16 cellular contexts compared by ENCODE assay signal in the genomic region with DNA sequence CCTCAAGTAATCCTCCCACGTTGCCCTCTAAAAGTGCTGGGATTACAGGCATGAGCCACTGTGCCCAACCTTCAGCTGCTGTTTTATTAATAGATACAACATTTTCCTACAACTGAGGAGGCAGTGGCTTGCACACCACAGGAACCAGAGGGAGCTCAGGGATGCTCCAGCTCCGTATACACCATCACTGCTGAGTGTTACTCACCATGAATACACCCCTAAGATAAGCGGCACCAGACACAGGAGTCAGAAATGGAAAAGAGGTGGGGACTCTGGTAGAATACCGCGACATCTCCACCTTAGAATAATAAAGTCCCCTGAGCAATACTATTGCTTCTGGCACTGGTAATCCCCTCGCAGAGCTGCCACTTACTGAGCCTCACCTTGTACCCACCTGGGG.
A peak's percentile ranks its signal among the peaks of the same experiment; 100 is the strongest.
DNase-seq lines count a peak whose midpoint lies in the region; ATAC-seq and TF ChIP-seq lines count a peak whose summit lies in the region.
"Had no signal": no experiment of that assay in that cellular context is flagged by ENCODE, and none has a peak within 500 bp of the region (broad histone marks: within the 10 kb centered on the region; RNA-seq: fewer than 3 reads in every experiment).

No MANE protein-coding gene starts in this region.

- H3K27me3 ChIP-seq in H9 (ENCODE audit: insufficient read depth, low read length) (no peaks in the 10 kb centered on the region), gastroesophageal sphincter (no peaks in the 10 kb centered on the region), stomach smooth muscle (ENCODE audit: control insufficient read depth in 1 of 2, insufficient read depth in 2 of 2, low read length in 2 of 2) (no peaks in the 10 kb centered on the region)
- no peaks in the 10 kb centered on the region for H3K27me3 ChIP-seq in naive thymus-derived CD4-positive, alpha-beta T cell (ENCODE audit: control insufficient read depth in 2 of 2, insufficient read depth in 2 of 2, low read length in 2 of 2)
- H3K27me3 ChIP-seq: BLaER1 treated with 17β-estradiol and CSF1 and Interleukin-3, amounts not matched to agents 10 nM and 100 nM had no signal

- no peak overlapping the region for H2BK5ac ChIP-seq in H9 (ENCODE audit: insufficient read length, low read length)

- H3K9me3 Mint-ChIP-seq in H9: no peaks in the 10 kb centered on the region
- H3K9me3 Mint-ChIP-seq in naive thymus-derived CD4-positive, alpha-beta T cell: no peaks in the 10 kb centered on the region
- H3K9me3 Mint-ChIP-seq: CD4-positive, alpha-beta memory T cell had no signal

- H4K8ac ChIP-seq in H9 (replicated peaks; ENCODE audit: insufficient read length, low read depth, low read length): no peak overlapping the region

- POLR2A ChIA-PET in naive thymus-derived CD4-positive, alpha-beta T cell (lab: Charles Lee): no interaction called here

- H3T11ph ChIP-seq in H9 (ENCODE audit: low read length): no peak overlapping the region

- H3K18ac ChIP-seq in H9 (ENCODE audit: insufficient read length, low read depth, low read length): no peak overlapping the region

- H2BK15ac ChIP-seq in H9 (ENCODE audit: low read depth, low read length): no peak overlapping the region

- H3K4me3 Mint-ChIP-seq in H9: no peak overlapping the region
- H3K4me3 Mint-ChIP-seq in naive thymus-derived CD4-positive, alpha-beta T cell: no peak overlapping the region
- H3K4me3 Mint-ChIP-seq: CD4-positive, alpha-beta memory T cell had no signal

- no peak overlapping the region for H2AFZ ChIP-seq in H9 (ENCODE audit: low read length)

- no peak for TF ChIP-seq POLR2A in gastroesophageal sphincter (IDR thresholded peaks at IDR 0.05)

- H3K27ac ChIP-seq in H9 (ENCODE audit: insufficient read length, low read depth, low read length) (no peak overlapping the region), gastroesophageal sphincter (peak overlapping the region in 3 of 4 donors; percentile 29 to 65 (median 59)), stomach smooth muscle (ENCODE audit: low read length) (peak overlapping the region; percentile 25)
- no peak overlapping the region for H3K27ac ChIP-seq in naive thymus-derived CD4-positive, alpha-beta T cell (ENCODE audit: low read depth, low read length)
- H3K27ac ChIP-seq: BLaER1 treated with 17β-estradiol and CSF1 and Interleukin-3, amounts not matched to agents 10 nM and 100 nM; KMS-11 had no signal

- no peak for TF ChIP-seq CTCF in H9 (conservative IDR thresholded peaks at IDR 0.05)
- TF ChIP-seq CTCF in gastroesophageal sphincter (IDR thresholded peaks at IDR 0.05): no peak
- TF ChIP-seq CTCF in mucosa of descending colon (IDR thresholded peaks at IDR 0.05): no peak

- no peak overlapping the region for H3K23ac ChIP-seq in H9 (ENCODE audit: insufficient read length, low read depth, low read length)

- H3K9me3 ChIP-seq in H9 (ENCODE audit: control insufficient read depth, low read depth, low read length) (no peaks in the 10 kb centered on the region), gastroesophageal sphincter (no peaks in the 10 kb centered on the region), stomach smooth muscle (ENCODE audit: control insufficient read depth in 2 of 2, low read length in 2 of 2) (no peaks in the 10 kb centered on the region), mucosa of descending colon (no peaks in the 10 kb centered on the region)
- H3K9me3 ChIP-seq in naive thymus-derived CD4-positive, alpha-beta T cell (ENCODE audit: control insufficient read depth in 2 of 3, low read length in 3 of 3): no peaks in the 10 kb centered on the region
- H3K9me3 ChIP-seq: BLaER1 treated with 17β-estradiol and CSF1 and Interleukin-3, amounts not matched to agents 10 nM and 100 nM; Caco-2 had no signal

- CTCF ChIA-PET in naive thymus-derived CD4-positive, alpha-beta T cell (lab: Charles Lee): no interaction called here

- H3K36me3 ChIP-seq in gastroesophageal sphincter: peaks cover 1 to 77% of the 10 kb centered on the region in 2 donors
- peaks cover 31 to 53% of the 10 kb centered on the region in 2 donors for H3K36me3 ChIP-seq in stomach smooth muscle (ENCODE audit: control insufficient read depth in 2 of 2, insufficient read depth in 2 of 2, low read length in 2 of 2)
- H3K36me3 ChIP-seq in naive thymus-derived CD4-positive, alpha-beta T cell (ENCODE audit: control insufficient read depth in 2 of 3, insufficient read depth in 3 of 3, low read length in 3 of 3): no peaks in the 10 kb centered on the region
- no peaks in the 10 kb centered on the region for H3K36me3 ChIP-seq in mucosa of descending colon (ENCODE audit: low read depth)

- no peak overlapping the region for H2BK12ac ChIP-seq in H9 (ENCODE audit: insufficient read length, low read depth, low read length)

- no peak overlapping the region for H4K91ac ChIP-seq in H9 (ENCODE audit: insufficient read length, low read depth, low read length)

- ATAC-seq in gastroesophageal sphincter (no peak), mucosa of descending colon (no peak)
- no peak for ATAC-seq in naive thymus-derived CD4-positive, alpha-beta T cell

- H3K27ac Mint-ChIP-seq in H9: peak overlapping the region in 2 of 3 experiments; percentile 52 to 70; a peak in 1 of 7 replicates
- H3K27ac Mint-ChIP-seq in naive thymus-derived CD4-positive, alpha-beta T cell: peak overlapping the region in 1 of 9 donors; percentile 59
- H3K27ac Mint-ChIP-seq: CD4-positive, alpha-beta memory T cell had no signal

- H3K4me1 Mint-ChIP-seq in H9: peaks cover 8 to 16% of the 10 kb centered on the region in 2 experiments
- H3K4me1 Mint-ChIP-seq in naive thymus-derived CD4-positive, alpha-beta T cell: no peaks in the 10 kb centered on the region
- H3K4me1 Mint-ChIP-seq: CD4-positive, alpha-beta memory T cell had no signal

- no peak overlapping the region for H3K4me2 ChIP-seq in H9 (ENCODE audit: insufficient read depth, insufficient read length, low read length)
- H3K4me2 ChIP-seq: BLaER1 treated with 17β-estradiol and CSF1 and Interleukin-3, amounts not matched to agents 10 nM and 100 nM; KMS-11 had no signal

- H2BK20ac ChIP-seq in H9 (ENCODE audit: low read depth, low read length, poor library complexity, severe bottlenecking): no peak overlapping the region

- H4K20me1 ChIP-seq in H9 (ENCODE audit: control insufficient read depth, insufficient read depth, insufficient read length): no peaks in the 10 kb centered on the region

- H3K27me3 Mint-ChIP-seq in H9 (ENCODE audit: low read depth): no peaks in the 10 kb centered on the region; the same call in 1 of the 2 replicates
- peaks cover 4 to 12% (median 5%) of the 10 kb centered on the region in 5 donors for H3K27me3 Mint-ChIP-seq in naive thymus-derived CD4-positive, alpha-beta T cell

- H2BK120ac ChIP-seq in H9 (ENCODE audit: low read depth, low read length, poor library complexity, severe bottlenecking): no peak overlapping the region

- H3K14ac ChIP-seq in H9 (ENCODE audit: insufficient read depth, low read length): no peak overlapping the region

- DNase-seq in H9: no peak
- DNase-seq in NCI-H226: peak; percentile 60
- DNase-seq in naive thymus-derived CD4-positive, alpha-beta T cell: no peak
- no peak for DNase-seq in mucosa of descending colon
- no peak for DNase-seq in NCI-H2171 treated with DMSO at 0.1 percent for 48 hours (lab: John Stamatoyannopoulos, UW)
- DNase-seq: CD4-positive, alpha-beta memory T cell; DND-41; GOT3; NCI-H1105; NCI-H524 treated with DMSO at 0.1 percent for 48 hours; SHP77 had no signal

- no peaks in the 10 kb centered on the region for H3K79me1 ChIP-seq in H9 (ENCODE audit: insufficient read depth, low read depth, low read length, poor library complexity, severe bottlenecking)

- peaks cover 9 to 19% (median 10%) of the 10 kb centered on the region in 3 experiments; a peak in 5 of 7 replicates for H3K36me3 Mint-ChIP-seq in H9 (ENCODE audit: insufficient read depth in 1 of 3, low read depth in 3 of 3)
- H3K36me3 Mint-ChIP-seq in naive thymus-derived CD4-positive, alpha-beta T cell: peaks cover 0 to 11% (median 0%) of the 10 kb centered on the region in 5 donors

- no peak overlapping the region for H4K5ac ChIP-seq in H9 (ENCODE audit: insufficient read length, low read depth, low read length)

- no peak for TF ChIP-seq EP300 in gastroesophageal sphincter (IDR thresholded peaks at IDR 0.05)

- H3K56ac ChIP-seq in H9 (ENCODE audit: insufficient read length, low read depth, low read length): no peak overlapping the region

- no CpG with 5 or more reads among the region's 6 CpGs for WGBS in H9 (ENCODE audit: extremely low coverage, insufficient read length, low lambda C conversion rate)
- 22 to 67% methylated on average over 1 to 3 of the region's 6 CpGs for WGBS in gastroesophageal sphincter (ENCODE audit: low coverage in 1 of 2), 2 donors

- no peaks in the 10 kb centered on the region for H3K4me1 ChIP-seq in H9 (ENCODE audit: insufficient read depth, low read length)
- peaks cover 2 to 91% (median 4%) of the 10 kb centered on the region in 3 donors for H3K4me1 ChIP-seq in gastroesophageal sphincter
- peaks cover 51% of the 10 kb centered on the region for H3K4me1 ChIP-seq in stomach smooth muscle (ENCODE audit: control insufficient read depth, insufficient read depth, low read length)
- H3K4me1 ChIP-seq in naive thymus-derived CD4-positive, alpha-beta T cell (ENCODE audit: control insufficient read depth in 2 of 2, insufficient read depth in 2 of 2, low read length in 2 of 2): no peaks in the 10 kb centered on the region
- no peaks in the 10 kb centered on the region for H3K4me1 ChIP-seq in mucosa of descending colon (ENCODE audit: low read depth)

- H3K79me2 ChIP-seq in H9 (ENCODE audit: insufficient read depth, low read length): no peaks in the 10 kb centered on the region

- H3K23me2 ChIP-seq in H9 (ENCODE audit: insufficient read length, low read depth, low read length, poor library complexity, severe bottlenecking): no peaks in the 10 kb centered on the region

- H3K4ac ChIP-seq in H9 (ENCODE audit: low read depth, low read length): no peak overlapping the region

- no peak overlapping the region for H2AK5ac ChIP-seq in H9 (ENCODE audit: insufficient read length, low read length)

- intact Hi-C loops in naive thymus-derived CD4-positive, alpha-beta T cell (cut with micrococcal nuclease): no loop called here
- intact Hi-C loops in mucosa of descending colon (cut with DNase I, micrococcal nuclease): no loop called here

- H3K9ac ChIP-seq in H9 (ENCODE audit: extremely low read depth, insufficient read length, low read length) (no peak overlapping the region), stomach smooth muscle (ENCODE audit: low read length in 2 of 2) (no peak overlapping the region)
- H3K9ac ChIP-seq: BLaER1 treated with 17β-estradiol and CSF1 and Interleukin-3, amounts not matched to agents 10 nM and 100 nM; KMS-11 had no signal

- H3K4me3 ChIP-seq in gastroesophageal sphincter: no peak overlapping the region
- H3K4me3 ChIP-seq in stomach smooth muscle (ENCODE audit: low read length in 2 of 2): no peak overlapping the region
- H3K4me3 ChIP-seq in naive thymus-derived CD4-positive, alpha-beta T cell (ENCODE audit: low read length): no peak overlapping the region
- H3K4me3 ChIP-seq in mucosa of descending colon: no peak overlapping the region
- H3K4me3 ChIP-seq: BLaER1 treated with 17β-estradiol and CSF1 and Interleukin-3, amounts not matched to agents 10 nM and 100 nM had no signal

Comparison
In these comparisons a context has a peak if more than half of its experiments do, and no peak if none do; other contexts are left out.
1. H3K27ac ChIP-seq: peak in gastroesophageal sphincter (3 of 4) and stomach smooth muscle (single experiment); none in H9 (single experiment) and naive thymus-derived CD4-positive, alpha-beta T cell (single experiment).